ENCODE assay signal across 1 cellular context in the genomic region with DNA sequence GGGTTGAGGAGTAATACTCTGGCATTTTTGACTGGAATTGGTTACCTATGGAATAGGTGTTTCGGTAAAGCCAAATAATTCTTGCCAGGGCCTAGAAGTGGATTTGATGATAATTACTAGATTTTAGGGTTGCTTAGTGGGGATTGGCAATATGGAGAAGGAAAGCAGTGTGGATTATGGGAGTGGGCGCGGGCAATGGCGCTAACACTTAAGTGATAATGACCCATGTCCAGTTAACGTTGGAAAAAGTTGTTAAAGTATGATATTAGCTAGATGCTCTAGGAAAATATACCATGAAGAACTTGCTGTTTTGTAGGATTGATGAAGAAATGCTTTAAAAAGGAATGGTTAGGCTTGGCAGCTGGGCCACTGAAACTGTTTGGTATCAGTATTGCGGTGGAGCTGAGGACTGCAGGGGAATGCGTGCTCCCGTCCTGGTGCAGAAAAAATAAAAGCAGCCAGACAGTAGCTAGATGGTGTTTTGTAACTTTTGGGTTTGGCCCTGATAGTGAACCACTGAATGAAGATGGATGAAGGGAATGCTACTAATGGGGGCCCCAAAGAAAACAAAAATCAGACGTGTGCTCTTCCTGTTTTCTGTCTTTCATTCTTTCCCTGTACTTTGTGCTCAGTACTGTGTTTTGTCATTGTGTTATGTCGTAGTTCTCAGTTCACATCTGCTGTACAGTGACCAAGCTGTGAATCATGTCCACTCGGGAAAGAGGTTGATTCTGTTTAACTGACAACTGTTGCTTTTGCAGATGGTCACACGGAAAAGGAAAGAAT.
A peak's percentile ranks its signal among the peaks of the same experiment; 100 is the strongest.
TF ChIP-seq lines count a peak whose summit lies in the region.

No MANE protein-coding gene starts in this region.

TF ChIP-seq in HepG2, 621 proteins besides CTCF, POLR2A, EP300 and RAD21 (continued from another document and continues in another):
- TF ChIP-seq, protein P1, sequence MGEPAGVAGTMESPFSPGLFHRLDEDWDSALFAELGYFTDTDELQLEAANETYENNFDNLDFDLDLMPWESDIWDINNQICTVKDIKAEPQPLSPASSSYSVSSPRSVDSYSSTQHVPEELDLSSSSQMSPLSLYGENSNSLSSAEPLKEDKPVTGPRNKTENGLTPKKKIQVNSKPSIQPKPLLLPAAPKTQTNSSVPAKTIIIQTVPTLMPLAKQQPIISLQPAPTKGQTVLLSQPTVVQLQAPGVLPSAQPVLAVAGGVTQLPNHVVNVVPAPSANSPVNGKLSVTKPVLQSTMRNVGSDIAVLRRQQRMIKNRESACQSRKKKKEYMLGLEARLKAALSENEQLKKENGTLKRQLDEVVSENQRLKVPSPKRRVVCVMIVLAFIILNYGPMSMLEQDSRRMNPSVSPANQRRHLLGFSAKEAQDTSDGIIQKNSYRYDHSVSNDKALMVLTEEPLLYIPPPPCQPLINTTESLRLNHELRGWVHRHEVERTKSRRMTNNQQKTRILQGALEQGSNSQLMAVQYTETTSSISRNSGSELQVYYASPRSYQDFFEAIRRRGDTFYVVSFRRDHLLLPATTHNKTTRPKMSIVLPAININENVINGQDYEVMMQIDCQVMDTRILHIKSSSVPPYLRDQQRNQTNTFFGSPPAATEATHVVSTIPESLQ (CRISPR knock-in tag; conservative IDR thresholded peaks at IDR 0.05): peak; percentile 7; the same call in 1 of the 2 replicates
- TF ChIP-seq SP140L (CRISPR knock-in tag; IDR thresholded peaks at IDR 0.05; ENCODE audit: borderline replicate concordance) (peak; percentile 34; the same call in 1 of the 2 replicates), SALL2 (CRISPR knock-in tag; IDR thresholded peaks at IDR 0.05) (no peak), HNRNPH1 (optimal IDR thresholded peaks at IDR 0.05; ENCODE audit: low read depth, low read length) (no peak), ZIK1 (CRISPR knock-in tag; IDR thresholded peaks at IDR 0.05; ENCODE audit: borderline replicate concordance, low read depth) (no peak), SMAD9 (CRISPR knock-in tag; IDR thresholded peaks at IDR 0.05) (0 out of 2 replicates have a peak, but pooled peaks have one; percentile 68), ASH2L (IDR thresholded peaks at IDR 0.05; ENCODE audit: insufficient read length, low read depth, low read length) (peak; percentile 21), ZNF441 (CRISPR knock-in tag; IDR thresholded peaks at IDR 0.05; ENCODE audit: borderline replicate concordance) (0 out of 2 replicates have a peak, but pooled peaks have one; percentile 22), RFX5 (IDR thresholded peaks at IDR 0.05; ENCODE audit: low read depth, low read length) (no peak), KLF16 (CRISPR knock-in tag; IDR thresholded peaks at IDR 0.05) (peak in 1 of 2 experiments; percentile 59; a peak in 1 of 4 replicates), POLR2G (IDR thresholded peaks at IDR 0.05; ENCODE audit: low read depth, low read length) (peak; percentile 100), IKZF1 (IDR thresholded peaks at IDR 0.05) (no peak), HNF4G (IDR thresholded peaks at IDR 0.05; ENCODE audit: borderline replicate concordance, low read depth, low read length) (peak; percentile 33), HNF4G (CRISPR knock-in tag; IDR thresholded peaks at IDR 0.05; ENCODE audit: borderline replicate concordance, low read depth) (no peak), ZNF616 (CRISPR knock-in tag; IDR thresholded peaks at IDR 0.05; ENCODE audit: low read depth) (no peak), ZNF432 (CRISPR knock-in tag; IDR thresholded peaks at IDR 0.05; ENCODE audit: borderline replicate concordance) (no peak), CAMTA2 (CRISPR knock-in tag; IDR thresholded peaks at IDR 0.05; ENCODE audit: borderline replicate concordance) (no peak), ZNF563 (CRISPR knock-in tag; IDR thresholded peaks at IDR 0.05) (no peak), JARID2 (CRISPR knock-in tag; IDR thresholded peaks at IDR 0.05; ENCODE audit: insufficient replicate concordance) (no peak), PHF5A (CRISPR knock-in tag; IDR thresholded peaks at IDR 0.05; ENCODE audit: low read depth, unreplicated experiment) (peak; percentile 12), ZNF850 (CRISPR knock-in tag; conservative IDR thresholded peaks at IDR 0.05) (no peak), NFATC3 (CRISPR knock-in tag; IDR thresholded peaks at IDR 0.05) (0 out of 2 replicates have a peak, but pooled peaks have one; percentile 55), SRSF9 (IDR thresholded peaks at IDR 0.05; ENCODE audit: borderline replicate concordance, insufficient read depth, low read depth, low read length, poor library complexity, severe bottlenecking) (no peak)
- TF ChIP-seq, protein P2, sequence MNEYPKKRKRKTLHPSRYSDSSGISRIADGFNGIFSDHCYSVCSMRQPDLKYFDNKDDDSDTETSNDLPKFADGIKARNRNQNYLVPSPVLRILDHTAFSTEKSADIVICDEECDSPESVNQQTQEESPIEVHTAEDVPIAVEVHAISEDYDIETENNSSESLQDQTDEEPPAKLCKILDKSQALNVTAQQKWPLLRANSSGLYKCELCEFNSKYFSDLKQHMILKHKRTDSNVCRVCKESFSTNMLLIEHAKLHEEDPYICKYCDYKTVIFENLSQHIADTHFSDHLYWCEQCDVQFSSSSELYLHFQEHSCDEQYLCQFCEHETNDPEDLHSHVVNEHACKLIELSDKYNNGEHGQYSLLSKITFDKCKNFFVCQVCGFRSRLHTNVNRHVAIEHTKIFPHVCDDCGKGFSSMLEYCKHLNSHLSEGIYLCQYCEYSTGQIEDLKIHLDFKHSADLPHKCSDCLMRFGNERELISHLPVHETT (CRISPR knock-in tag; conservative IDR thresholded peaks at IDR 0.05): no peak
- TF ChIP-seq, protein P3, sequence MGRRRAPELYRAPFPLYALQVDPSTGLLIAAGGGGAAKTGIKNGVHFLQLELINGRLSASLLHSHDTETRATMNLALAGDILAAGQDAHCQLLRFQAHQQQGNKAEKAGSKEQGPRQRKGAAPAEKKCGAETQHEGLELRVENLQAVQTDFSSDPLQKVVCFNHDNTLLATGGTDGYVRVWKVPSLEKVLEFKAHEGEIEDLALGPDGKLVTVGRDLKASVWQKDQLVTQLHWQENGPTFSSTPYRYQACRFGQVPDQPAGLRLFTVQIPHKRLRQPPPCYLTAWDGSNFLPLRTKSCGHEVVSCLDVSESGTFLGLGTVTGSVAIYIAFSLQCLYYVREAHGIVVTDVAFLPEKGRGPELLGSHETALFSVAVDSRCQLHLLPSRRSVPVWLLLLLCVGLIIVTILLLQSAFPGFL (CRISPR knock-in tag; IDR thresholded peaks at IDR 0.05): no peak
- TF ChIP-seq, protein P4, sequence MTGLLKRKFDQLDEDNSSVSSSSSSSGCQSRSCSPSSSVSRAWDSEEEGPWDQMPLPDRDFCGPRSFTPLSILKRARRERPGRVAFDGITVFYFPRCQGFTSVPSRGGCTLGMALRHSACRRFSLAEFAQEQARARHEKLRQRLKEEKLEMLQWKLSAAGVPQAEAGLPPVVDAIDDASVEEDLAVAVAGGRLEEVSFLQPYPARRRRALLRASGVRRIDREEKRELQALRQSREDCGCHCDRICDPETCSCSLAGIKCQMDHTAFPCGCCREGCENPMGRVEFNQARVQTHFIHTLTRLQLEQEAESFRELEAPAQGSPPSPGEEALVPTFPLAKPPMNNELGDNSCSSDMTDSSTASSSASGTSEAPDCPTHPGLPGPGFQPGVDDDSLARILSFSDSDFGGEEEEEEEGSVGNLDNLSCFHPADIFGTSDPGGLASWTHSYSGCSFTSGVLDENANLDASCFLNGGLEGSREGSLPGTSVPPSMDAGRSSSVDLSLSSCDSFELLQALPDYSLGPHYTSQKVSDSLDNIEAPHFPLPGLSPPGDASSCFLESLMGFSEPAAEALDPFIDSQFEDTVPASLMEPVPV (CRISPR knock-in tag; IDR thresholded peaks at IDR 0.05): no peak
- TF ChIP-seq, protein P5, sequence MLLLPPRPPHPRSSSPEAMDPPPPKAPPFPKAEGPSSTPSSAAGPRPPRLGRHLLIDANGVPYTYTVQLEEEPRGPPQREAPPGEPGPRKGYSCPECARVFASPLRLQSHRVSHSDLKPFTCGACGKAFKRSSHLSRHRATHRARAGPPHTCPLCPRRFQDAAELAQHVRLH (CRISPR knock-in tag; IDR thresholded peaks at IDR 0.05; ENCODE audit: borderline replicate concordance, low read depth): peak; percentile 49; the same call in 1 of the 2 replicates
- TF ChIP-seq, protein P6, sequence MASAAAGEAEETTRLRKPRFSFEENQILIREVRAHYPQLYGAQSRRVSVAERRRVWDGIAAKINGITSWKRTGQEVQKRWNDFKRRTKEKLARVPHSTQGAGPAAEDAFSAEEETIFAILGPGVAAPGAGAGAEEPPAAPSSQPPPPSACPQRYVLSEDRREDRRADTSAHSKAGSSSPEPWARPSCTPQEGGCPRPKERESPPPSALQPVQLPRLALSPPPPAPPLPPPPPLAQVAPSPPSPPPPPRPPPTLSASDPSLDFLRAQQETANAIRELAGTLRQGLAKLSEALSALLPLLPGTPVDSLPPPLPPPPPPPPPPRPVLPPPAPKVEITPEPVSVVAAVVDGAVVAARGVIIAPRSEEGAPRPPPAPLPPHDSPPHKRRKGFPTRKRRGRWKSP (CRISPR knock-in tag; IDR thresholded peaks at IDR 0.05): peak; percentile 84; the same call in 1 of the 2 replicates
- TF ChIP-seq, protein P7, sequence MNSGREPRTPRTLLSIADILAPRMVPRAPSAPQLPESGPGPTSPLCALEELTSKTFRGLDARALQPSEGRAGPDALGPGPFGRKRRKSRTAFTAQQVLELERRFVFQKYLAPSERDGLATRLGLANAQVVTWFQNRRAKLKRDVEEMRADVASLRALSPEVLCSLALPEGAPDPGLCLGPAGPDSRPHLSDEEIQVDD (CRISPR knock-in tag; IDR thresholded peaks at IDR 0.05; ENCODE audit: borderline replicate concordance): no peak
- TF ChIP-seq, protein P8, sequence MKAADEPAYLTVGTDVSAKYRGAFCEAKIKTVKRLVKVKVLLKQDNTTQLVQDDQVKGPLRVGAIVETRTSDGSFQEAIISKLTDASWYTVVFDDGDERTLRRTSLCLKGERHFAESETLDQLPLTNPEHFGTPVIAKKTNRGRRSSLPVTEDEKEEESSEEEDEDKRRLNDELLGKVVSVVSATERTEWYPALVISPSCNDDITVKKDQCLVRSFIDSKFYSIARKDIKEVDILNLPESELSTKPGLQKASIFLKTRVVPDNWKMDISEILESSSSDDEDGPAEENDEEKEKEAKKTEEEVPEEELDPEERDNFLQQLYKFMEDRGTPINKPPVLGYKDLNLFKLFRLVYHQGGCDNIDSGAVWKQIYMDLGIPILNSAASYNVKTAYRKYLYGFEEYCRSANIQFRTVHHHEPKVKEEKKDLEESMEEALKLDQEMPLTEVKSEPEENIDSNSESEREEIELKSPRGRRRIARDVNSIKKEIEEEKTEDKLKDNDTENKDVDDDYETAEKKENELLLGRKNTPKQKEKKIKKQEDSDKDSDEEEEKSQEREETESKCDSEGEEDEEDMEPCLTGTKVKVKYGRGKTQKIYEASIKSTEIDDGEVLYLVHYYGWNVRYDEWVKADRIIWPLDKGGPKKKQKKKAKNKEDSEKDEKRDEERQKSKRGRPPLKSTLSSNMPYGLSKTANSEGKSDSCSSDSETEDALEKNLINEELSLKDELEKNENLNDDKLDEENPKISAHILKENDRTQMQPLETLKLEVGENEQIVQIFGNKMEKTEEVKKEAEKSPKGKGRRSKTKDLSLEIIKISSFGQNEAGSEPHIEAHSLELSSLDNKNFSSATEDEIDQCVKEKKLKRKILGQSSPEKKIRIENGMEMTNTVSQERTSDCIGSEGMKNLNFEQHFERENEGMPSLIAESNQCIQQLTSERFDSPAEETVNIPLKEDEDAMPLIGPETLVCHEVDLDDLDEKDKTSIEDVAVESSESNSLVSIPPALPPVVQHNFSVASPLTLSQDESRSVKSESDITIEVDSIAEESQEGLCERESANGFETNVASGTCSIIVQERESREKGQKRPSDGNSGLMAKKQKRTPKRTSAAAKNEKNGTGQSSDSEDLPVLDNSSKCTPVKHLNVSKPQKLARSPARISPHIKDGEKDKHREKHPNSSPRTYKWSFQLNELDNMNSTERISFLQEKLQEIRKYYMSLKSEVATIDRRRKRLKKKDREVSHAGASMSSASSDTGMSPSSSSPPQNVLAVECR (CRISPR knock-in tag; IDR thresholded peaks at IDR 0.05; ENCODE audit: borderline replicate concordance): peak; percentile 43; the same call in 1 of the 2 replicates
- TF ChIP-seq, protein P9, sequence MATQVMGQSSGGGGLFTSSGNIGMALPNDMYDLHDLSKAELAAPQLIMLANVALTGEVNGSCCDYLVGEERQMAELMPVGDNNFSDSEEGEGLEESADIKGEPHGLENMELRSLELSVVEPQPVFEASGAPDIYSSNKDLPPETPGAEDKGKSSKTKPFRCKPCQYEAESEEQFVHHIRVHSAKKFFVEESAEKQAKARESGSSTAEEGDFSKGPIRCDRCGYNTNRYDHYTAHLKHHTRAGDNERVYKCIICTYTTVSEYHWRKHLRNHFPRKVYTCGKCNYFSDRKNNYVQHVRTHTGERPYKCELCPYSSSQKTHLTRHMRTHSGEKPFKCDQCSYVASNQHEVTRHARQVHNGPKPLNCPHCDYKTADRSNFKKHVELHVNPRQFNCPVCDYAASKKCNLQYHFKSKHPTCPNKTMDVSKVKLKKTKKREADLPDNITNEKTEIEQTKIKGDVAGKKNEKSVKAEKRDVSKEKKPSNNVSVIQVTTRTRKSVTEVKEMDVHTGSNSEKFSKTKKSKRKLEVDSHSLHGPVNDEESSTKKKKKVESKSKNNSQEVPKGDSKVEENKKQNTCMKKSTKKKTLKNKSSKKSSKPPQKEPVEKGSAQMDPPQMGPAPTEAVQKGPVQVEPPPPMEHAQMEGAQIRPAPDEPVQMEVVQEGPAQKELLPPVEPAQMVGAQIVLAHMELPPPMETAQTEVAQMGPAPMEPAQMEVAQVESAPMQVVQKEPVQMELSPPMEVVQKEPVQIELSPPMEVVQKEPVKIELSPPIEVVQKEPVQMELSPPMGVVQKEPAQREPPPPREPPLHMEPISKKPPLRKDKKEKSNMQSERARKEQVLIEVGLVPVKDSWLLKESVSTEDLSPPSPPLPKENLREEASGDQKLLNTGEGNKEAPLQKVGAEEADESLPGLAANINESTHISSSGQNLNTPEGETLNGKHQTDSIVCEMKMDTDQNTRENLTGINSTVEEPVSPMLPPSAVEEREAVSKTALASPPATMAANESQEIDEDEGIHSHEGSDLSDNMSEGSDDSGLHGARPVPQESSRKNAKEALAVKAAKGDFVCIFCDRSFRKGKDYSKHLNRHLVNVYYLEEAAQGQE (IDR thresholded peaks at IDR 0.05; ENCODE audit: borderline replicate concordance in 1 of 2, low read depth in 1 of 2, low read length in 2 of 2): peak in 1 of 2 experiments; percentile 75; a peak in 2 of 4 replicates
- TF ChIP-seq, protein P10, sequence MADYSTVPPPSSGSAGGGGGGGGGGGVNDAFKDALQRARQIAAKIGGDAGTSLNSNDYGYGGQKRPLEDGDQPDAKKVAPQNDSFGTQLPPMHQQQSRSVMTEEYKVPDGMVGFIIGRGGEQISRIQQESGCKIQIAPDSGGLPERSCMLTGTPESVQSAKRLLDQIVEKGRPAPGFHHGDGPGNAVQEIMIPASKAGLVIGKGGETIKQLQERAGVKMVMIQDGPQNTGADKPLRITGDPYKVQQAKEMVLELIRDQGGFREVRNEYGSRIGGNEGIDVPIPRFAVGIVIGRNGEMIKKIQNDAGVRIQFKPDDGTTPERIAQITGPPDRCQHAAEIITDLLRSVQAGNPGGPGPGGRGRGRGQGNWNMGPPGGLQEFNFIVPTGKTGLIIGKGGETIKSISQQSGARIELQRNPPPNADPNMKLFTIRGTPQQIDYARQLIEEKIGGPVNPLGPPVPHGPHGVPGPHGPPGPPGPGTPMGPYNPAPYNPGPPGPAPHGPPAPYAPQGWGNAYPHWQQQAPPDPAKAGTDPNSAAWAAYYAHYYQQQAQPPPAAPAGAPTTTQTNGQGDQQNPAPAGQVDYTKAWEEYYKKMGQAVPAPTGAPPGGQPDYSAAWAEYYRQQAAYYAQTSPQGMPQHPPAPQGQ (CRISPR knock-in tag; IDR thresholded peaks at IDR 0.05; ENCODE audit: borderline replicate concordance): 0 out of 2 replicates have a peak, but pooled peaks have one; percentile 76
- TF ChIP-seq, protein P11, sequence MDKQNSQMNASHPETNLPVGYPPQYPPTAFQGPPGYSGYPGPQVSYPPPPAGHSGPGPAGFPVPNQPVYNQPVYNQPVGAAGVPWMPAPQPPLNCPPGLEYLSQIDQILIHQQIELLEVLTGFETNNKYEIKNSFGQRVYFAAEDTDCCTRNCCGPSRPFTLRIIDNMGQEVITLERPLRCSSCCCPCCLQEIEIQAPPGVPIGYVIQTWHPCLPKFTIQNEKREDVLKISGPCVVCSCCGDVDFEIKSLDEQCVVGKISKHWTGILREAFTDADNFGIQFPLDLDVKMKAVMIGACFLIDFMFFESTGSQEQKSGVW (CRISPR knock-in tag; IDR thresholded peaks at IDR 0.05; ENCODE audit: borderline replicate concordance): no peak
